Comparison of ENCODE assay signal across 9 cellular contexts in the genomic region with DNA sequence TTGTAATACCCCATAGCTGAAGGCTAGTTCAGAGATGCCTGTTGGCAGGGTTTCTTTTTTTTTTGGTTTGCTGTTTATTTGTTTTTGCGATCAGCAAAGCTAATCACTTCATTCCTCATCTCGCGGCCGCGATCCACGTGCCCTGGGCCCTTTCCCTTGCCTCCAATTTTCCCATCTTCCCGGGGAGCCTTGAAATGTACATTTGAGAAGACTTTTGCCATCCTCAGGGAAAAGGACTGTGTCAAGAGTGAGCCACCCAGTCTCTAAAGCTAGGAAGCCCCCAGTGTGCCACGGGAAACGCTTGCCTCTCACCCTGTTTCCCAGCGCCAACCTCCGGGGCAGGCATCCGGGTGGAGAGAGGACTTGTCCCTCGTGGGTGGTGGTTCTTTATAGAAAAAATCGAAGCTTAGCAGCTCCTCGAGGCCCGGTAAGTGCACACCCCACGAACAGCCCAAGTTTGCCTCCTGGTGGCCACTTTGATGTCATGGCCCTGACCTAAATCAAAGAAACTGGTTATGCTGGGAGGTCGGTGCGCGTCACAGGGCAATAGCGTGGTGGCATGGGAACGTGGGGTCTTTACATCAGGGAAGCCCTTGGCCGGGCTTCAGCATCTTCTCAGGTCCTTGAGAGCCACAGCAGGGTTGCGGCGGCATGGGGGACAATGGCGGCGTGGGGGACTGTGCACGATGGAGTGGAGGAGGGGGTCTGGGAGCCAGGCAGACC. TPM values are rescaled to one million over a fixed set of nuclear protein-coding genes. Genes with fewer than 3 reads are reported as not detected.
A peak's percentile ranks its signal among the peaks of the same experiment; 100 is the strongest.
DNase-seq lines count a peak whose midpoint lies in the region; ATAC-seq and TF ChIP-seq lines count a peak whose summit lies in the region.
"Had no signal": no experiment of that assay in that cellular context is flagged by ENCODE, and none has a peak within 500 bp of the region (broad histone marks: within the 10 kb centered on the region; RNA-seq: fewer than 3 reads in every experiment).

No MANE protein-coding gene starts in this region.

- H3K9me3 ChIP-seq in CD8-positive, alpha-beta memory T cell (ENCODE audit: low read length) = no peaks in the 10 kb centered on the region
- H3K9me3 ChIP-seq in heart left ventricle (no peaks in the 10 kb centered on the region), gastrocnemius medialis (no peaks in the 10 kb centered on the region)

- peak in 3 of 4 donors; percentile 19 to 35 (median 21) for ATAC-seq in heart left ventricle
- ATAC-seq in gastrocnemius medialis = peak in 1 of 2 donors; percentile 17
- ATAC-seq in GM21529 (IDR thresholded peaks at IDR 0.05; ENCODE audit: unreplicated experiment) = no peak

- peaks cover 0 to 3% of the 10 kb centered on the region in 2 donors for H3K27me3 Mint-ChIP-seq in CD8-positive, alpha-beta memory T cell

- TF ChIP-seq POLR2A in heart left ventricle (IDR thresholded peaks at IDR 0.05) (no peak), gastrocnemius medialis (IDR thresholded peaks at IDR 0.05) (no peak)

- H3K9me3 Mint-ChIP-seq in CD8-positive, alpha-beta memory T cell = no peaks in the 10 kb centered on the region
- H3K9me3 Mint-ChIP-seq: IgD-negative memory B cell had no signal

- intact Hi-C loops in heart left ventricle (cut with DNase I) (loop anchor here in 8 of 10 donors (2.0 to 5.0 kb wide), 7 partner anchors 37 to 180 kb away; no protein-coding TSS in a partner anchor), gastrocnemius medialis (cut with DNase I; ENCODE audit: low total_unique reads) (loop anchor here (1.0 to 2.0 kb wide), 2 partner anchors 39 to 180 kb away; no protein-coding TSS in a partner anchor)

- peak in 4 of 5 donors; percentile 3 to 48 (median 19) for DNase-seq in CD8-positive, alpha-beta memory T cell
- DNase-seq in HuH-7.5 (ENCODE audit: low spot score) (peak; percentile 13), heart left ventricle (peak; percentile 48 to 64 (median 57)), gastrocnemius medialis (peak in 1 of 2 donors; percentile 62), NCI-H774 (lab: John Stamatoyannopoulos, UW) (no peak), NCI-H345 (lab: John Stamatoyannopoulos, UW) (no peak)
- peak; percentile 35 for DNase-seq in activated naive CD4-positive, alpha-beta T cell treated with Interleukin-2 at 50 U/mL for 16 hours

- peaks cover 14 to 20% (median 16%) of the 10 kb centered on the region in 3 donors for H3K4me1 Mint-ChIP-seq in CD8-positive, alpha-beta memory T cell

- H3K27ac Mint-ChIP-seq in CD8-positive, alpha-beta memory T cell = no peak overlapping the region

- WGBS in heart left ventricle, 4 donors = 34 to 42% (median 41%) methylated on average over 28 of the region's 28 CpGs

- TF ChIP-seq CTCF in heart left ventricle (IDR thresholded peaks at IDR 0.05) = peak; percentile 34 to 64 (median 50)
- TF ChIP-seq CTCF in gastrocnemius medialis (IDR thresholded peaks at IDR 0.05 in 4 of 5, conservative IDR thresholded peaks at IDR 0.05 in 1 of 5) = peak; percentile 45 to 66 (median 58)

- peaks cover 6% of the 10 kb centered on the region for H3K4me1 ChIP-seq in CD8-positive, alpha-beta memory T cell (ENCODE audit: insufficient read depth, low read length)
- H3K4me1 ChIP-seq in heart left ventricle = peaks cover 0 to 73% (median 24%) of the 10 kb centered on the region in 12 donors
- H3K4me1 ChIP-seq in gastrocnemius medialis = peaks cover 2 to 24% of the 10 kb centered on the region in 2 donors

- POLR2A ChIA-PET in CD8-positive, alpha-beta memory T cell (lab: Charles Lee) = no interaction called here

- H3K4me3 Mint-ChIP-seq in CD8-positive, alpha-beta memory T cell = peak overlapping the region in 1 of 7 donors; percentile 18

- H3K27me3 ChIP-seq in CD8-positive, alpha-beta memory T cell (ENCODE audit: insufficient read depth, low read length, poor library complexity, severe bottlenecking) = no peaks in the 10 kb centered on the region
- H3K27me3 ChIP-seq in heart left ventricle (peaks cover 0 to 3% (median 0%) of the 10 kb centered on the region in 9 donors), gastrocnemius medialis (no peaks in the 10 kb centered on the region)

- in situ Hi-C loops in gastrocnemius medialis (cut with MboI; ENCODE audit: low sequenced_read_pairs in 4 of 4) = loop anchor here in 1 of 4 donors (5.0 kb wide), 1 partner anchor 37 kb away; no protein-coding TSS in a partner anchor

- no peak overlapping the region for H3K27ac ChIP-seq in CD8-positive, alpha-beta memory T cell (ENCODE audit: low read depth, low read length)
- H3K27ac ChIP-seq in heart left ventricle = peak overlapping the region in 11 of 12 donors; percentile 33 to 88 (median 65)
- H3K27ac ChIP-seq in gastrocnemius medialis = peak overlapping the region; percentile 68 to 92 (median 78)

- no peaks in the 10 kb centered on the region for H3K36me3 ChIP-seq in CD8-positive, alpha-beta memory T cell (ENCODE audit: insufficient read depth, low read length)
- H3K36me3 ChIP-seq in heart left ventricle (peaks cover 0 to 54% (median 31%) of the 10 kb centered on the region in 9 donors), gastrocnemius medialis (peaks cover 0 to 25% of the 10 kb centered on the region in 2 donors)

- CTCF ChIA-PET in CD8-positive, alpha-beta memory T cell (lab: Charles Lee) = interaction anchor here (1.0 to 1.4 kb wide), 2 partner anchors 181 to 184 kb away, joined by 3 to 4 read pairs; no protein-coding TSS in a partner anchor

- H3K36me3 Mint-ChIP-seq in CD8-positive, alpha-beta memory T cell = peaks cover 0 to 22% (median 4%) of the 10 kb centered on the region in 3 donors
- H3K36me3 Mint-ChIP-seq: IgD-negative memory B cell had no signal

- no peak overlapping the region for H3K4me3 ChIP-seq in CD8-positive, alpha-beta memory T cell (ENCODE audit: low read length)
- H3K4me3 ChIP-seq in heart left ventricle (no peak overlapping the region), gastrocnemius medialis (no peak overlapping the region)

RNA-seq across cellular contexts. Expression of a gene that starts 42.0 kb away (rescaled TPM):
- 10 to 100 TPM; 18.7 to 19.0 TPM for total RNA-seq in CD8-positive, alpha-beta memory T cell
- polyA plus RNA-seq in CD8-positive, alpha-beta memory T cell = 6.2 TPM
- total RNA-seq in heart left ventricle (10 to 100 TPM in 8 of 9 donors, 1 to 10 TPM in 1; 8.2 to 18.4 (median 13.2) TPM), gastrocnemius medialis (10 to 100 TPM; 10.5 to 26.1 (median 13.9) TPM)
- 10 to 100 TPM; 10.3 to 12.4 TPM for polyA plus RNA-seq in heart left ventricle

Comparison
In these comparisons a context has a peak if more than half of its experiments do, and no peak if none do; other contexts are left out.
1. DNase-seq: peak in CD8-positive, alpha-beta memory T cell (4 of 5), HuH-7.5 (single experiment), activated naive CD4-positive, alpha-beta T cell treated with Interleukin-2 at 50 U/mL for 16 hours (single experiment) and heart left ventricle (5 of 5); none in NCI-H774 (single experiment) and NCI-H345 (single experiment).